1 cellular context compared by ENCODE assay signal in the genomic region with DNA sequence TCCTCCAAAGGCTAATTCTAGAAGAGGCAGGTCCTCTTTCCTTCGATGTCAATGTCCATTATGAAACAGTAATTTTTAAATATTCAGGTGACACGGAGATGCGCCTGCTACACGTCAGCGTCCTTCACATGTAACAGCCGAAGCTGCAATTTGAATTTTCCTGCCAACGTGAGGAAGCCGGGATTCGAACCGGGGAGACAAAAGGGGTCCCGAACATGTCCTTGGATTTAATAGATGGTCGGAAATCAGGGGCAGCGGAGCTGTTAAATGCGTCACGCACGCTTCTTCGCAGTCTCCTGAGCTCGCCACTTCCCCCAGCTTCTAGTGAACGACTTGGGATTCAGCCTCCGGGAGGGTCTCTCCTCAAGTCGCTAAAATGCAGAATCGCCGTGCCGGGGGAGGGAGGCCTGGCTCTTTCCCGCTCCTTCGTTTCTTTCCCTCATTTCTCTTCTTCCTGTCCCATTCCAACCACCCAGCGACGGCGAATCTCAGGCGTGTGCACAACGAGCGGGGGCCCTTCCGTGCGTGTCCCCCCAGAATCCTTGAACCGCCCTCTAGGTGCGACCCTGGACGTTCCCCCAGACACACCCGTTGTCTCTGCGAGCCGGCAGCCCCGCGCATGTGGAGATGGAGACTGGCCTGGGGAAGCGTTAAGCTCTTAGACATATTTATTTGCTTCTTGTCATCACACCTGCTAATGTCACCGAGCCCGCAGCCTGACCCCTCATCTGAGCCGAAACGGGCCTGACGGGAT.
TF ChIP-seq lines count a peak whose summit lies in the region.

No MANE protein-coding gene starts in this region.

TF ChIP-seq in SK-N-SH, 30 proteins besides CTCF, POLR2A, EP300 and RAD21 (continued from another document):
- TF ChIP-seq ZBTB33 (IDR thresholded peaks at IDR 0.05; ENCODE audit: borderline replicate concordance, low read depth): no peak
- TF ChIP-seq YY1 (IDR thresholded peaks at IDR 0.05; ENCODE audit: low read depth): no peak
- no peak for TF ChIP-seq SIN3A (IDR thresholded peaks at IDR 0.05; ENCODE audit: borderline replicate concordance, low read depth, low read length)
- TF ChIP-seq USF1 (IDR thresholded peaks at IDR 0.05; ENCODE audit: borderline replicate concordance, low read depth): no peak
- TF ChIP-seq, protein P1, sequence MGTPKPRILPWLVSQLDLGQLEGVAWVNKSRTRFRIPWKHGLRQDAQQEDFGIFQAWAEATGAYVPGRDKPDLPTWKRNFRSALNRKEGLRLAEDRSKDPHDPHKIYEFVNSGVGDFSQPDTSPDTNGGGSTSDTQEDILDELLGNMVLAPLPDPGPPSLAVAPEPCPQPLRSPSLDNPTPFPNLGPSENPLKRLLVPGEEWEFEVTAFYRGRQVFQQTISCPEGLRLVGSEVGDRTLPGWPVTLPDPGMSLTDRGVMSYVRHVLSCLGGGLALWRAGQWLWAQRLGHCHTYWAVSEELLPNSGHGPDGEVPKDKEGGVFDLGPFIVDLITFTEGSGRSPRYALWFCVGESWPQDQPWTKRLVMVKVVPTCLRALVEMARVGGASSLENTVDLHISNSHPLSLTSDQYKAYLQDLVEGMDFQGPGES (IDR thresholded peaks at IDR 0.05; ENCODE audit: low read depth, low read length): no peak
- TF ChIP-seq FOSL2 (IDR thresholded peaks at IDR 0.05; ENCODE audit: borderline replicate concordance, low read depth): no peak
- TF ChIP-seq, protein P2, sequence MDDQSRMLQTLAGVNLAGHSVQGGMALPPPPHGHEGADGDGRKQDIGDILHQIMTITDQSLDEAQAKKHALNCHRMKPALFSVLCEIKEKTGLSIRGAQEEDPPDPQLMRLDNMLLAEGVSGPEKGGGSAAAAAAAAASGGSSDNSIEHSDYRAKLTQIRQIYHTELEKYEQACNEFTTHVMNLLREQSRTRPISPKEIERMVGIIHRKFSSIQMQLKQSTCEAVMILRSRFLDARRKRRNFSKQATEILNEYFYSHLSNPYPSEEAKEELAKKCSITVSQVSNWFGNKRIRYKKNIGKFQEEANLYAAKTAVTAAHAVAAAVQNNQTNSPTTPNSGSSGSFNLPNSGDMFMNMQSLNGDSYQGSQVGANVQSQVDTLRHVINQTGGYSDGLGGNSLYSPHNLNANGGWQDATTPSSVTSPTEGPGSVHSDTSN (IDR thresholded peaks at IDR 0.05): no peak
- TF ChIP-seq MAX (IDR thresholded peaks at IDR 0.05; ENCODE audit: low read depth): no peak
- TF ChIP-seq FOXJ3 (CRISPR knock-in tag; IDR thresholded peaks at IDR 0.05): no peak
- no peak for TF ChIP-seq GATA2 (CRISPR knock-in tag; IDR thresholded peaks at IDR 0.05)
- no peak for TF ChIP-seq NFIC (IDR thresholded peaks at IDR 0.05; ENCODE audit: borderline replicate concordance)
- TF ChIP-seq JUND (IDR thresholded peaks at IDR 0.05): no peak
- no peak for TF ChIP-seq RXRA (IDR thresholded peaks at IDR 0.05; ENCODE audit: borderline replicate concordance, low read depth)
- no peak for TF ChIP-seq SMC3 (IDR thresholded peaks at IDR 0.05; ENCODE audit: low read depth, low read length)
- no peak for TF ChIP-seq MXI1 (IDR thresholded peaks at IDR 0.05; ENCODE audit: low read depth, low read length)
TF ChIP-seq in SK-N-SH: peak in this region for 0.
